8 cellular contexts compared by ENCODE assay signal in genomic region chr1:185045793-185046441, GRCh38. TPM values are rescaled to one million over a fixed set of nuclear protein-coding genes. Genes with fewer than 3 reads are reported as not detected.
A peak's percentile ranks its signal among the peaks of the same experiment; 100 is the strongest.
DNase-seq lines count a peak whose midpoint lies in the region; ATAC-seq, FAIRE-seq and TF ChIP-seq lines count a peak whose summit lies in the region.

No MANE protein-coding gene starts in this region.

- in situ Hi-C loops in K562 (cut with MboI), result no loop called here

- CTCF ChIA-PET in K562 (lab: Yijun Ruan, JAX; ENCODE audit: low intra/inter-chr PET ratio), result interaction anchor here (1.2 kb wide), 1 partner anchor 124 kb away, joined by 3 read pairs; no protein-coding TSS in a partner anchor

- peak overlapping the region; percentile 87 for H3K27ac ChIP-seq in BLaER1
- peak overlapping the region; percentile 35 for H3K27ac ChIP-seq in RWPE2 (ENCODE audit: poor library complexity, severe bottlenecking)
- H3K27ac ChIP-seq in K562 (ENCODE audit: extremely low read depth, low read depth, low read length), result peak overlapping the region; percentile 85
- peak overlapping the region; percentile 35 for H3K27ac ChIP-seq in iPS-18a (ENCODE audit: low read length)
- H3K27ac ChIP-seq in skeletal muscle tissue (ENCODE audit: low read depth, low read length), result peak overlapping the region; percentile 76

- H3K9ac ChIP-seq in BLaER1 (peak overlapping the region; percentile 91), K562 (ENCODE audit: insufficient read depth in 1 of 2, low read depth in 2 of 2, low read length in 2 of 2) (peak overlapping the region; percentile 83 to 99), iPS-18a (ENCODE audit: low read length) (peak overlapping the region; percentile 90), skeletal muscle tissue (ENCODE audit: low read depth in 1 of 3, low read length in 3 of 3) (peak overlapping the region; percentile 85 to 86 (median 85))

- peaks cover 2% of the 10 kb centered on the region for H3K9me1 ChIP-seq in K562 (ENCODE audit: control insufficient read depth, insufficient read depth, low read length)

- peak overlapping the region; percentile 87 for H2AFZ ChIP-seq in K562 (ENCODE audit: low read depth, low read length)

- no peaks in the 10 kb centered on the region for H3K36me3 ChIP-seq in BLaER1
- no peaks in the 10 kb centered on the region for H3K36me3 ChIP-seq in RWPE2 (ENCODE audit: low read depth)
- H3K36me3 ChIP-seq in K562 (ENCODE audit: control insufficient read depth, insufficient read depth, low read length), result no peaks in the 10 kb centered on the region
- H3K36me3 ChIP-seq in iPS-18a (ENCODE audit: control insufficient read depth, low read depth, low read length), result no peaks in the 10 kb centered on the region
- no peaks in the 10 kb centered on the region for H3K36me3 ChIP-seq in skeletal muscle tissue (ENCODE audit: control insufficient read depth in 3 of 3, insufficient read depth in 3 of 3, low read length in 3 of 3)

- WGBS in K562 (ENCODE audit: insufficient coverage, low coverage, missing lambda C conversion rate), result under 1% methylated on average over 51 of the region's 57 CpGs

- H3K4me3 ChIP-seq in BLaER1 (peak overlapping the region; percentile 86), RWPE2 (ENCODE audit: severe bottlenecking) (peak overlapping the region; percentile 70), K562 (peak overlapping the region; percentile 85), iPS-18a (ENCODE audit: low read length) (peak overlapping the region; percentile 83), skeletal muscle tissue (ENCODE audit: low read length in 3 of 3) (peak overlapping the region; percentile 75 to 86 (median 81))

- H3K4me1 ChIP-seq in BLaER1 (peaks cover 21% of the 10 kb centered on the region), RWPE2 (ENCODE audit: insufficient read depth, poor library complexity, severe bottlenecking) (peaks cover 9% of the 10 kb centered on the region), K562 (replicated peaks in 1 of 2; ENCODE audit: control insufficient read depth in 2 of 2, insufficient read depth in 2 of 2, low read length in 2 of 2) (peaks cover 21 to 25% of the 10 kb centered on the region in 2 experiments), iPS-18a (ENCODE audit: control insufficient read depth, low read depth, low read length) (peaks cover 24% of the 10 kb centered on the region), skeletal muscle tissue (ENCODE audit: control insufficient read depth in 3 of 3, insufficient read depth in 3 of 3, low read length in 3 of 3) (peaks cover 0 to 12% (median 12%) of the 10 kb centered on the region in 3 donors)

- TF ChIP-seq EP300 in K562 (IDR thresholded peaks at IDR 0.05; ENCODE audit: low read length), result no peak

- peaks cover 52% of the 10 kb centered on the region for H3K79me2 ChIP-seq in K562 (ENCODE audit: control insufficient read depth, insufficient read depth, low read length)

- H3K27me3 ChIP-seq in BLaER1, result no peaks in the 10 kb centered on the region
- no peaks in the 10 kb centered on the region for H3K27me3 ChIP-seq in RWPE2 (ENCODE audit: insufficient read depth, poor library complexity, severe bottlenecking)
- H3K27me3 ChIP-seq in K562 (ENCODE audit: control insufficient read depth in 2 of 2, insufficient read depth in 2 of 2, low read length in 2 of 2), result no peaks in the 10 kb centered on the region
- H3K27me3 ChIP-seq in iPS-18a (ENCODE audit: control insufficient read depth, insufficient read depth, low read length), result peaks cover 16% of the 10 kb centered on the region
- H3K27me3 ChIP-seq in skeletal muscle tissue (ENCODE audit: control insufficient read depth in 3 of 3, insufficient read depth in 3 of 3, low read length in 3 of 3), result no peaks in the 10 kb centered on the region

- BruUV-seq in K562 (replicated peaks; lab: Mats Ljungman, UMichigan), result no TSS peak

- no peak for TF ChIP-seq RAD21 in K562 (CRISPR knock-in tag; conservative IDR thresholded peaks at IDR 0.05 in 1 of 2, IDR thresholded peaks at IDR 0.05 in 1 of 2)

- POLR2A ChIA-PET in K562 (lab: Yijun Ruan, JAX), result interaction anchor here (0.6 to 3.3 kb wide), 10 partner anchors 11 to 588 kb away, joined by 3 to 19 read pairs (median 3); partner anchors contain the start of gene NIBAN1

- intact Hi-C loops in K562 (cut with micrococcal nuclease), result loop anchor here (1.0 to 10.0 kb wide), 4 partner anchors 107 to 269 kb away; partner anchors contain the start of gene IVNS1ABP

- H4K20me1 ChIP-seq in BLaER1 (peaks cover 48% of the 10 kb centered on the region), K562 (replicated peaks; ENCODE audit: control insufficient read depth, insufficient read depth, low read length) (peaks cover 7% of the 10 kb centered on the region; the same call in 1 of the 2 replicates)

- TF ChIP-seq CTCF in RWPE2 (IDR thresholded peaks at IDR 0.05; ENCODE audit: poor library complexity, severe bottlenecking) (no peak), K562 (IDR thresholded peaks at IDR 0.05 in 2 of 3, conservative IDR thresholded peaks at IDR 0.05 in 1 of 3; ENCODE audit: insufficient read depth in 2 of 3, low read depth in 1 of 3, low read length in 3 of 3) (no peak)

- H3K9me3 ChIP-seq in BLaER1 (no peaks in the 10 kb centered on the region), RWPE2 (ENCODE audit: severe bottlenecking) (no peaks in the 10 kb centered on the region), K562 (replicated peaks; ENCODE audit: control insufficient read depth, insufficient read depth, low read depth, low read length) (no peaks in the 10 kb centered on the region), iPS-18a (ENCODE audit: control insufficient read depth, low read depth, low read length) (no peaks in the 10 kb centered on the region), skeletal muscle tissue (ENCODE audit: control insufficient read depth in 3 of 3, low read length in 3 of 3) (no peaks in the 10 kb centered on the region)

- H3K4me2 ChIP-seq in BLaER1 (peak overlapping the region; percentile 70), K562 (ENCODE audit: insufficient read depth, low read length) (peak overlapping the region; percentile 86)

- no peak for DNase-seq in RWPE2 (ENCODE audit: low spot score)
- DNase-seq in K562 (ENCODE audit: extremely low read depth in 1 of 4, low spot score in 3 of 4), result peak; percentile 68 to 81 (median 74)

- no peak for FAIRE-seq in K562 (lab: Jason Lieb, UNC)

- peak; percentile 59 for TF ChIP-seq POLR2A in K562 (conservative IDR thresholded peaks at IDR 0.05)

- ATAC-seq in GM19035 (IDR thresholded peaks at IDR 0.05; ENCODE audit: unreplicated experiment) (peak; percentile 38), HG03342 (IDR thresholded peaks at IDR 0.05; ENCODE audit: unreplicated experiment) (peak; percentile 30), RWPE2 (ENCODE audit: low read depth) (peak; percentile 66), K562 (peak; percentile 83), GM19328 (IDR thresholded peaks at IDR 0.05; ENCODE audit: unreplicated experiment) (no peak)

TF ChIP-seq in K562, 482 proteins besides CTCF, POLR2A, EP300 and RAD21 (continues in another document):
- TF ChIP-seq, protein P1, sequence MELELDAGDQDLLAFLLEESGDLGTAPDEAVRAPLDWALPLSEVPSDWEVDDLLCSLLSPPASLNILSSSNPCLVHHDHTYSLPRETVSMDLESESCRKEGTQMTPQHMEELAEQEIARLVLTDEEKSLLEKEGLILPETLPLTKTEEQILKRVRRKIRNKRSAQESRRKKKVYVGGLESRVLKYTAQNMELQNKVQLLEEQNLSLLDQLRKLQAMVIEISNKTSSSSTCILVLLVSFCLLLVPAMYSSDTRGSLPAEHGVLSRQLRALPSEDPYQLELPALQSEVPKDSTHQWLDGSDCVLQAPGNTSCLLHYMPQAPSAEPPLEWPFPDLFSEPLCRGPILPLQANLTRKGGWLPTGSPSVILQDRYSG (tag; conservative IDR thresholded peaks at IDR 0.05; ENCODE audit: low read depth), result no peak
- peak in 1 of 2 experiments; percentile 37; a peak in 3 of 4 replicates for TF ChIP-seq MAZ (CRISPR knock-in tag; conservative IDR thresholded peaks at IDR 0.05 in 1 of 2, IDR thresholded peaks at IDR 0.05 in 1 of 2)
- TF ChIP-seq XRCC5 (IDR thresholded peaks at IDR 0.05; ENCODE audit: low read depth, low read length), result 0 out of 2 replicates have a peak, but pooled peaks have one; percentile 3

RNA-seq across cellular contexts. Expression of gene RNF2, which starts 0.6 kb away (rescaled TPM):
- total RNA-seq in K562 (2011; cell fraction: chromatin; rRNA removed; ENCODE audit: low replicate concordance), result 13.5 and 31.5 TPM in 2 replicates
- total RNA-seq in K562 (2011; cell fraction: nucleolus; rRNA removed), result 8.2 and 8.8 TPM in 2 replicates
- 15.3 and 23.7 TPM in 2 replicates for total RNA-seq in K562 (2011; cell fraction: nucleoplasm; rRNA removed)
- 16.1 and 16.2 TPM in 2 replicates for total RNA-seq in K562 (2014; rRNA removed)
- 33.1 and 39.8 TPM in 2 replicates for total RNA-seq in K562 (2014; rRNA removed; fragmentation: Illumina TruSeq; extraction: Trizol)
- 29.7 and 32.9 TPM in 2 replicates for total RNA-seq in K562 (2015; rRNA removed; fragmentation: Illumina TruSeq; extraction: Trizol)
- 36.4 and 40.0 TPM in 2 replicates for total RNA-seq in K562 (2021)
- 56.6 and 66.5 TPM in 2 replicates for polyA plus RNA-seq in K562 (2011; rRNA removed)
- 11.4 and 29.4 TPM in 2 replicates for polyA plus RNA-seq in K562 (2011; cell fraction: cytosol; rRNA removed)
- polyA plus RNA-seq in K562 (2011; cell fraction: nucleus; rRNA removed), result 10.9 and 20.0 TPM in 2 replicates
- polyA plus RNA-seq in K562 (2012), result 28.6 and 34.4 TPM in 2 replicates
- polyA plus RNA-seq in K562 (2014; fragmentation: Illumina TruSeq; extraction: Trizol), result 49.7 and 53.3 TPM in 2 replicates
- 1 to 10 TPM; 7.1 to 7.9 TPM for polyA plus RNA-seq in K562 (2014; fragmentation: Nextera tagmentation; extraction: Ambion mirVana)
- 23.9 TPM in 2 replicates for polyA plus RNA-seq in K562 (2014; rRNA removed)
- 174 and 201 TPM in 2 replicates for polyA minus RNA-seq in K562 (2011; rRNA and poly(A)+ RNA removed)
- 32.2 and 48.1 TPM in 2 replicates for polyA minus RNA-seq in K562 (2011; cell fraction: cytosol; rRNA and poly(A)+ RNA removed)
- polyA minus RNA-seq in K562 (2011; cell fraction: nucleus; rRNA and poly(A)+ RNA removed), result 8.3 and 18.8 TPM in 2 replicates
- 33.4 TPM for total RNA-seq in skeletal muscle tissue

Comparison
In these comparisons a context has a peak if more than half of its experiments do, and no peak if none do; other contexts are left out.
1. H3K27ac ChIP-seq: peak in every context shown above with its lines; median percentile 87 in BLaER1; 85 in K562; 76 in skeletal muscle tissue; 35 in RWPE2; 35 in iPS-18a.